In the genomic region with DNA sequence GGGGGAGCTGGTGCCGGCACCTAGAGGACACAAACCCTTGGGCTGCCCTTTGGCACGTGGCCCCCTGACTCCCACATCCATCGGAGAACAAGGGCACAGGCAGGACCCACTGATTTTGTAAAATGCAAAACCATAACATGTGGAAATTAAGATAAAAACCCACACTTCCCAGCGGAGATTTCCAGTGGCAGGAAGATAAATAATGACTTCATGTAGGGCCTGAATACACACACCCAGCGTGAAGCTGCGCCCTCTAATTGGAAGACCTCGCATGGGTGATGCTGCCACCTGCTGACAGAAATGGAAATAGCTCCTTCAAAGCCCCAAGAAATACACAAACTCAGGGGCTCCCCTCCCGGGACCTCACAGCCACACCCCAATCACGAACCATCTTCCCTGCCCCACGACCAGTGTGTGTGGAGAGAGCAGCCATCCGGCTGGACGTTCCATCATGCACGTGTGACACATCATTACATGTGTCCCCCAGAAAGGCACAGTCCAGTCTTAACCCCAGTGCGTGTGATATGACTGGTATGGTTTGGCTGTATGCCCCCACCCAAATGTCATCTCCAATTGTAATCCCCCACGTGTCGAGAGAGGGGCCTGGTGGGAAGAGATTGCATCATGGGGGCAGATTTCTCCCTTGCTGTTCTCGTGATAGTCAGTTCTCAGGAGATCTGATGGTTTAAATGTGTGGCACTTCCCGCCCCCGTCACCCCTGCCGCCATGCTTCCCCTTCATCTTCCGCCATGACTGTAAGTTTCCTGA, we compare ENCODE assay signal across 1 cellular context.
TF ChIP-seq lines count a peak whose summit lies in the region.

No MANE protein-coding gene starts in this region.

TF ChIP-seq in HEK293, 187 proteins besides CTCF, POLR2A, EP300 and RAD21 (continued from another document and continues in another):
- TF ChIP-seq ZNF221 (tag by site-specific recombination; IDR thresholded peaks at IDR 0.05; ENCODE audit: borderline replicate concordance) (no peak), ZXDB (tag by site-specific recombination; IDR thresholded peaks at IDR 0.05) (no peak), SCRT1 (tag by site-specific recombination; IDR thresholded peaks at IDR 0.05; ENCODE audit: borderline replicate concordance) (no peak), ZNF266 (tag by site-specific recombination; IDR thresholded peaks at IDR 0.05; ENCODE audit: low read depth) (no peak), ZNF2 (tag by site-specific recombination; IDR thresholded peaks at IDR 0.05) (0 out of 2 replicates have a peak, but pooled peaks have one; percentile 29), ZBTB17 (tag by site-specific recombination; IDR thresholded peaks at IDR 0.05) (no peak), ZNF571 (tag by site-specific recombination; IDR thresholded peaks at IDR 0.05) (no peak), SP7 (tag by site-specific recombination; IDR thresholded peaks at IDR 0.05) (no peak), SP3 (tag by site-specific recombination; IDR thresholded peaks at IDR 0.05) (no peak), GLI4 (tag by site-specific recombination; IDR thresholded peaks at IDR 0.05) (no peak), GFI1B (tag by site-specific recombination; IDR thresholded peaks at IDR 0.05) (no peak), SETDB1 (IDR thresholded peaks at IDR 0.05; ENCODE audit: insufficient read length, low read length) (no peak), ZNF776 (tag by site-specific recombination; IDR thresholded peaks at IDR 0.05; ENCODE audit: borderline replicate concordance) (no peak), ZFP69B (tag by site-specific recombination; IDR thresholded peaks at IDR 0.05) (no peak), ZNF391 (tag by site-specific recombination; IDR thresholded peaks at IDR 0.05; ENCODE audit: borderline replicate concordance, low read depth) (no peak), ZNF791 (tag by site-specific recombination; IDR thresholded peaks at IDR 0.05) (no peak), ZNF549 (tag by site-specific recombination; IDR thresholded peaks at IDR 0.05) (no peak), EGR2 (tag by site-specific recombination; IDR thresholded peaks at IDR 0.05; ENCODE audit: low read depth) (no peak), ZNF830 (tag by site-specific recombination; IDR thresholded peaks at IDR 0.05; ENCODE audit: low read depth) (no peak), BCL11B (tag by site-specific recombination; IDR thresholded peaks at IDR 0.05; ENCODE audit: low read depth) (no peak), ZNF701 (tag by site-specific recombination; IDR thresholded peaks at IDR 0.05) (no peak), GLIS2 (tag by site-specific recombination; IDR thresholded peaks at IDR 0.05) (no peak), SALL2 (tag by site-specific recombination; IDR thresholded peaks at IDR 0.05; ENCODE audit: borderline replicate concordance) (no peak), ZFHX2 (tag by site-specific recombination; conservative IDR thresholded peaks at IDR 0.05) (peak; percentile 32; the same call in 1 of the 2 replicates), ZNF248 (tag by site-specific recombination; IDR thresholded peaks at IDR 0.05) (no peak), BCL11A (tag by site-specific recombination; IDR thresholded peaks at IDR 0.05; ENCODE audit: low read depth) (no peak), ZEB2 (tag by site-specific recombination; IDR thresholded peaks at IDR 0.05) (0 out of 2 replicates have a peak, but pooled peaks have one; percentile 20), ZNF785 (tag by site-specific recombination; IDR thresholded peaks at IDR 0.05) (no peak), ZNF529 (tag by site-specific recombination; IDR thresholded peaks at IDR 0.05; ENCODE audit: insufficient replicate concordance) (no peak), ZNF560 (tag by site-specific recombination; IDR thresholded peaks at IDR 0.05; ENCODE audit: borderline replicate concordance) (no peak), HOXA7 (CRISPR knock-in tag; IDR thresholded peaks at IDR 0.05; ENCODE audit: borderline replicate concordance) (no peak), IKZF3 (tag by site-specific recombination; IDR thresholded peaks at IDR 0.05) (peak; percentile 43; the same call in 1 of the 2 replicates), ZNF473 (tag by site-specific recombination; IDR thresholded peaks at IDR 0.05) (no peak)
- TF ChIP-seq, protein P1, sequence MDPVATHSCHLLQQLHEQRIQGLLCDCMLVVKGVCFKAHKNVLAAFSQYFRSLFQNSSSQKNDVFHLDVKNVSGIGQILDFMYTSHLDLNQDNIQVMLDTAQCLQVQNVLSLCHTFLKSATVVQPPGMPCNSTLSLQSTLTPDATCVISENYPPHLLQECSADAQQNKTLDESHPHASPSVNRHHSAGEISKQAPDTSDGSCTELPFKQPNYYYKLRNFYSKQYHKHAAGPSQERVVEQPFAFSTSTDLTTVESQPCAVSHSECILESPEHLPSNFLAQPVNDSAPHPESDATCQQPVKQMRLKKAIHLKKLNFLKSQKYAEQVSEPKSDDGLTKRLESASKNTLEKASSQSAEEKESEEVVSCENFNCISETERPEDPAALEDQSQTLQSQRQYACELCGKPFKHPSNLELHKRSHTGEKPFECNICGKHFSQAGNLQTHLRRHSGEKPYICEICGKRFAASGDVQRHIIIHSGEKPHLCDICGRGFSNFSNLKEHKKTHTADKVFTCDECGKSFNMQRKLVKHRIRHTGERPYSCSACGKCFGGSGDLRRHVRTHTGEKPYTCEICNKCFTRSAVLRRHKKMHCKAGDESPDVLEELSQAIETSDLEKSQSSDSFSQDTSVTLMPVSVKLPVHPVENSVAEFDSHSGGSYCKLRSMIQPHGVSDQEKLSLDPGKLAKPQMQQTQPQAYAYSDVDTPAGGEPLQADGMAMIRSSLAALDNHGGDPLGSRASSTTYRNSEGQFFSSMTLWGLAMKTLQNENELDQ (tag by site-specific recombination; IDR thresholded peaks at IDR 0.05; ENCODE audit: low read depth), result no peak
- TF ChIP-seq, protein P2, sequence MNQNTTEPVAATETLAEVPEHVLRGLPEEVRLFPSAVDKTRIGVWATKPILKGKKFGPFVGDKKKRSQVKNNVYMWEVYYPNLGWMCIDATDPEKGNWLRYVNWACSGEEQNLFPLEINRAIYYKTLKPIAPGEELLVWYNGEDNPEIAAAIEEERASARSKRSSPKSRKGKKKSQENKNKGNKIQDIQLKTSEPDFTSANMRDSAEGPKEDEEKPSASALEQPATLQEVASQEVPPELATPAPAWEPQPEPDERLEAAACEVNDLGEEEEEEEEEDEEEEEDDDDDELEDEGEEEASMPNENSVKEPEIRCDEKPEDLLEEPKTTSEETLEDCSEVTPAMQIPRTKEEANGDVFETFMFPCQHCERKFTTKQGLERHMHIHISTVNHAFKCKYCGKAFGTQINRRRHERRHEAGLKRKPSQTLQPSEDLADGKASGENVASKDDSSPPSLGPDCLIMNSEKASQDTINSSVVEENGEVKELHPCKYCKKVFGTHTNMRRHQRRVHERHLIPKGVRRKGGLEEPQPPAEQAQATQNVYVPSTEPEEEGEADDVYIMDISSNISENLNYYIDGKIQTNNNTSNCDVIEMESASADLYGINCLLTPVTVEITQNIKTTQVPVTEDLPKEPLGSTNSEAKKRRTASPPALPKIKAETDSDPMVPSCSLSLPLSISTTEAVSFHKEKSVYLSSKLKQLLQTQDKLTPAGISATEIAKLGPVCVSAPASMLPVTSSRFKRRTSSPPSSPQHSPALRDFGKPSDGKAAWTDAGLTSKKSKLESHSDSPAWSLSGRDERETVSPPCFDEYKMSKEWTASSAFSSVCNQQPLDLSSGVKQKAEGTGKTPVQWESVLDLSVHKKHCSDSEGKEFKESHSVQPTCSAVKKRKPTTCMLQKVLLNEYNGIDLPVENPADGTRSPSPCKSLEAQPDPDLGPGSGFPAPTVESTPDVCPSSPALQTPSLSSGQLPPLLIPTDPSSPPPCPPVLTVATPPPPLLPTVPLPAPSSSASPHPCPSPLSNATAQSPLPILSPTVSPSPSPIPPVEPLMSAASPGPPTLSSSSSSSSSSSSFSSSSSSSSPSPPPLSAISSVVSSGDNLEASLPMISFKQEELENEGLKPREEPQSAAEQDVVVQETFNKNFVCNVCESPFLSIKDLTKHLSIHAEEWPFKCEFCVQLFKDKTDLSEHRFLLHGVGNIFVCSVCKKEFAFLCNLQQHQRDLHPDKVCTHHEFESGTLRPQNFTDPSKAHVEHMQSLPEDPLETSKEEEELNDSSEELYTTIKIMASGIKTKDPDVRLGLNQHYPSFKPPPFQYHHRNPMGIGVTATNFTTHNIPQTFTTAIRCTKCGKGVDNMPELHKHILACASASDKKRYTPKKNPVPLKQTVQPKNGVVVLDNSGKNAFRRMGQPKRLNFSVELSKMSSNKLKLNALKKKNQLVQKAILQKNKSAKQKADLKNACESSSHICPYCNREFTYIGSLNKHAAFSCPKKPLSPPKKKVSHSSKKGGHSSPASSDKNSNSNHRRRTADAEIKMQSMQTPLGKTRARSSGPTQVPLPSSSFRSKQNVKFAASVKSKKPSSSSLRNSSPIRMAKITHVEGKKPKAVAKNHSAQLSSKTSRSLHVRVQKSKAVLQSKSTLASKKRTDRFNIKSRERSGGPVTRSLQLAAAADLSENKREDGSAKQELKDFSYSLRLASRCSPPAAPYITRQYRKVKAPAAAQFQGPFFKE (tag by site-specific recombination; IDR thresholded peaks at IDR 0.05; ENCODE audit: borderline replicate concordance), result no peak
- TF ChIP-seq, protein P3, sequence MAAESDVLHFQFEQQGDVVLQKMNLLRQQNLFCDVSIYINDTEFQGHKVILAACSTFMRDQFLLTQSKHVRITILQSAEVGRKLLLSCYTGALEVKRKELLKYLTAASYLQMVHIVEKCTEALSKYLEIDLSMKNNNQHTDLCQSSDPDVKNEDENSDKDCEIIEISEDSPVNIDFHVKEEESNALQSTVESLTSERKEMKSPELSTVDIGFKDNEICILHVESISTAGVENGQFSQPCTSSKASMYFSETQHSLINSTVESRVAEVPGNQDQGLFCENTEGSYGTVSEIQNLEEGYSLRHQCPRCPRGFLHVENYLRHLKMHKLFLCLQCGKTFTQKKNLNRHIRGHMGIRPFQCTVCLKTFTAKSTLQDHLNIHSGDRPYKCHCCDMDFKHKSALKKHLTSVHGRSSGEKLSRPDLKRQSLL (tag by site-specific recombination; IDR thresholded peaks at IDR 0.05), result no peak
- TF ChIP-seq, protein P4, sequence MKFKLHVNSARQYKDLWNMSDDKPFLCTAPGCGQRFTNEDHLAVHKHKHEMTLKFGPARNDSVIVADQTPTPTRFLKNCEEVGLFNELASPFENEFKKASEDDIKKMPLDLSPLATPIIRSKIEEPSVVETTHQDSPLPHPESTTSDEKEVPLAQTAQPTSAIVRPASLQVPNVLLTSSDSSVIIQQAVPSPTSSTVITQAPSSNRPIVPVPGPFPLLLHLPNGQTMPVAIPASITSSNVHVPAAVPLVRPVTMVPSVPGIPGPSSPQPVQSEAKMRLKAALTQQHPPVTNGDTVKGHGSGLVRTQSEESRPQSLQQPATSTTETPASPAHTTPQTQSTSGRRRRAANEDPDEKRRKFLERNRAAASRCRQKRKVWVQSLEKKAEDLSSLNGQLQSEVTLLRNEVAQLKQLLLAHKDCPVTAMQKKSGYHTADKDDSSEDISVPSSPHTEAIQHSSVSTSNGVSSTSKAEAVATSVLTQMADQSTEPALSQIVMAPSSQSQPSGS (tag by site-specific recombination; IDR thresholded peaks at IDR 0.05; ENCODE audit: low read depth), result 0 out of 2 replicates have a peak, but pooled peaks have one; percentile 3
- TF ChIP-seq, protein P5, sequence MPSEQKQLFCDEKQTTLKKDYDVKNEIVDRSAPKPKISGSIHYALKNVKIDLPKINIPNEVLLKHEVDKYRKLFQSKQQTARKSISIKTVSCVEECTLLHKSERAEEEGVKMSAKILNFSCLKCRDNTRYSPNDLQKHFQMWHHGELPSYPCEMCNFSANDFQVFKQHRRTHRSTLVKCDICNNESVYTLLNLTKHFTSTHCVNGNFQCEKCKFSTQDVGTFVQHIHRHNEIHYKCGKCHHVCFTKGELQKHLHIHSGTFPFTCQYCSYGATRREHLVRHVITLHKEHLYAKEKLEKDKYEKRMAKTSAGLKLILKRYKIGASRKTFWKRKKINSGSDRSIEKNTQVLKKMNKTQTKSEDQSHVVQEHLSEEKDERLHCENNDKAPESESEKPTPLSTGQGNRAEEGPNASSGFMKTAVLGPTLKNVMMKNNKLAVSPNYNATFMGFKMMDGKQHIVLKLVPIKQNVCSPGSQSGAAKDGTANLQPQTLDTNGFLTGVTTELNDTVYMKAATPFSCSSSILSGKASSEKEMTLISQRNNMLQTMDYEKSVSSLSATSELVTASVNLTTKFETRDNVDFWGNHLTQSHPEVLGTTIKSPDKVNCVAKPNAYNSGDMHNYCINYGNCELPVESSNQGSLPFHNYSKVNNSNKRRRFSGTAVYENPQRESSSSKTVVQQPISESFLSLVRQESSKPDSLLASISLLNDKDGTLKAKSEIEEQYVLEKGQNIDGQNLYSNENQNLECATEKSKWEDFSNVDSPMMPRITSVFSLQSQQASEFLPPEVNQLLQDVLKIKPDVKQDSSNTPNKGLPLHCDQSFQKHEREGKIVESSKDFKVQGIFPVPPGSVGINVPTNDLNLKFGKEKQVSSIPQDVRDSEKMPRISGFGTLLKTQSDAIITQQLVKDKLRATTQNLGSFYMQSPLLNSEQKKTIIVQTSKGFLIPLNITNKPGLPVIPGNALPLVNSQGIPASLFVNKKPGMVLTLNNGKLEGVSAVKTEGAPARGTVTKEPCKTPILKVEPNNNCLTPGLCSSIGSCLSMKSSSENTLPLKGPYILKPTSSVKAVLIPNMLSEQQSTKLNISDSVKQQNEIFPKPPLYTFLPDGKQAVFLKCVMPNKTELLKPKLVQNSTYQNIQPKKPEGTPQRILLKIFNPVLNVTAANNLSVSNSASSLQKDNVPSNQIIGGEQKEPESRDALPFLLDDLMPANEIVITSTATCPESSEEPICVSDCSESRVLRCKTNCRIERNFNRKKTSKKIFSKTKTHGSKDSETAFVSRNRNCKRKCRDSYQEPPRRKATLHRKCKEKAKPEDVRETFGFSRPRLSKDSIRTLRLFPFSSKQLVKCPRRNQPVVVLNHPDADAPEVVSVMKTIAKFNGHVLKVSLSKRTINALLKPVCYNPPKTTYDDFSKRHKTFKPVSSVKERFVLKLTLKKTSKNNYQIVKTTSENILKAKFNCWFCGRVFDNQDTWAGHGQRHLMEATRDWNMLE (tag by site-specific recombination; conservative IDR thresholded peaks at IDR 0.05; ENCODE audit: low read depth), result no peak
- TF ChIP-seq, protein P6, sequence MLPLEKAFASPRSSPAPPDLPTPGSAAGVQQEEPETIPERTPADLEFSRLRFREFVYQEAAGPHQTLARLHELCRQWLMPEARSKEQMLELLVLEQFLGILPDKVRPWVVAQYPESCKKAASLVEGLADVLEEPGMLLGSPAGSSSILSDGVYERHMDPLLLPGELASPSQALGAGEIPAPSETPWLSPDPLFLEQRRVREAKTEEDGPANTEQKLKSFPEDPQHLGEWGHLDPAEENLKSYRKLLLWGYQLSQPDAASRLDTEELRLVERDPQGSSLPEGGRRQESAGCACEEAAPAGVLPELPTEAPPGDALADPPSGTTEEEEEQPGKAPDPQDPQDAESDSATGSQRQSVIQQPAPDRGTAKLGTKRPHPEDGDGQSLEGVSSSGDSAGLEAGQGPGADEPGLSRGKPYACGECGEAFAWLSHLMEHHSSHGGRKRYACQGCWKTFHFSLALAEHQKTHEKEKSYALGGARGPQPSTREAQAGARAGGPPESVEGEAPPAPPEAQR (tag by site-specific recombination; IDR thresholded peaks at IDR 0.05), result no peak
